ENCODE assay signal across 1 cellular context in genomic region chr11:71787824-71788454, GRCh38.
TF ChIP-seq lines count a peak whose summit lies in the region.

No MANE protein-coding gene starts in this region.

TF ChIP-seq in IMR-90, 13 proteins besides CTCF, POLR2A, EP300 and RAD21:
- peak; percentile 66 for TF ChIP-seq CEBPB (IDR thresholded peaks at IDR 0.05; ENCODE audit: low read depth, low read length)
